Comparison of ENCODE assay signal across 20 cellular contexts in genomic region chr14:74960702-74961101, GRCh38. TPM values are rescaled to one million over a fixed set of nuclear protein-coding genes. Genes with fewer than 3 reads are reported as not detected.
DNase-seq lines count a peak whose midpoint lies in the region; ATAC-seq and TF ChIP-seq lines count a peak whose summit lies in the region.
"Had no signal": no experiment of that assay in that cellular context is flagged by ENCODE, and none has a peak within 500 bp of the region (broad histone marks: within the 10 kb centered on the region; RNA-seq: fewer than 3 reads in every experiment).

No MANE protein-coding gene starts in this region.

- H3K27ac Mint-ChIP-seq in neural crest cell (ENCODE audit: unreplicated experiment), result no peak overlapping the region
- H3K27ac Mint-ChIP-seq: B cell; CD8-positive, alpha-beta T cell had no signal

- H3K4me1 ChIP-seq in SJCRH30, result peaks cover 68% of the 10 kb centered on the region

- H3K9me3 ChIP-seq in SJCRH30 (replicated peaks), result no peaks in the 10 kb centered on the region
- H3K9me3 ChIP-seq: BLaER1, Caco-2 had no signal

- no peak overlapping the region for H3K4me3 ChIP-seq in SJCRH30
- H3K4me3 ChIP-seq: BLaER1 had no signal

- peaks cover 49% of the 10 kb centered on the region for H3K4me1 Mint-ChIP-seq in neural crest cell

- intact Hi-C loops in posterior vena cava (cut with DNase I), result no loop called here

- H3K27ac ChIP-seq in SJCRH30, result peak overlapping the region; percentile 85
- H3K27ac ChIP-seq: 22Rv1, BLaER1, C4-2B had no signal

- no peaks in the 10 kb centered on the region for H3K27me3 Mint-ChIP-seq in neural crest cell (ENCODE audit: low read depth)

- no peak for ATAC-seq in SK-N-SH treated with all-trans-retinoic acid at 6 μM for 48 hours
- ATAC-seq: CD8-positive, alpha-beta T cell had no signal

- TF ChIP-seq CTCF in neural crest cell (conservative IDR thresholded peaks at IDR 0.05), result no peak

- H3K9me3 Mint-ChIP-seq in neural crest cell, result no peaks in the 10 kb centered on the region
- H3K9me3 Mint-ChIP-seq: CD8-positive, alpha-beta T cell had no signal

- DNase-seq in M059J (ENCODE audit: low read depth), result peak; percentile 35
- no peak for DNase-seq in SJCRH30
- DNase-seq in neural crest cell (ENCODE audit: low read depth, low spot score), result no peak
- DNase-seq in posterior vena cava (ENCODE audit: low spot score), result peak; percentile 78
- no peak for DNase-seq in NOMO-1 treated with dmso at 0.1 percent for 144 hours (lab: John Stamatoyannopoulos, UW; ENCODE audit: unreplicated experiment)
- no peak for DNase-seq in retina
- DNase-seq: Caco-2; CD4-positive, CD25-positive, alpha-beta regulatory T cell; CD8-positive, alpha-beta T cell; DMS153; DND-41; GDM1; GOT3; H7; HCEC 1CT had no signal

- H3K27me3 ChIP-seq in SJCRH30, result no peaks in the 10 kb centered on the region

- no peaks in the 10 kb centered on the region for H3K36me3 ChIP-seq in SJCRH30
- H3K36me3 ChIP-seq: BLaER1 had no signal

- no peaks in the 10 kb centered on the region for H3K36me3 Mint-ChIP-seq in neural crest cell (ENCODE audit: low read depth)
- H3K36me3 Mint-ChIP-seq: CD4-positive, CD25-positive, alpha-beta regulatory T cell; CD8-positive, alpha-beta T cell had no signal

- H3K4me3 Mint-ChIP-seq in neural crest cell, result peak overlapping the region; percentile 55
- H3K4me3 Mint-ChIP-seq: B cell; CD4-positive, CD25-positive, alpha-beta regulatory T cell; CD8-positive, alpha-beta T cell had no signal

TF ChIP-seq in SK-N-SH treated with all-trans-retinoic acid at 6 μM for 48 hours, 23 proteins besides CTCF, POLR2A, EP300 and RAD21:
- no peak for TF ChIP-seq OSR1 (CRISPR knock-in tag; IDR thresholded peaks at IDR 0.05)

RNA-seq across cellular contexts. Expression of gene PGF, which starts 5.3 kb away (rescaled TPM):
- 9.3 and 11.7 TPM in 2 replicates for total RNA-seq in M059J (2014; rRNA removed; shearing (Covaris generic))
- total RNA-seq in SJCRH30 (2014; rRNA removed; shearing (Covaris generic)), result 115 and 120 TPM in 2 replicates
- 2.9 and 3.9 TPM in 2 replicates for total RNA-seq in neural crest cell
- 10 to 100 TPM in 1 of 2 donors, 1 to 10 TPM in 1; 7.7 to 11.2 TPM for total RNA-seq in posterior vena cava
- total RNA-seq: CD4-positive, CD25-positive, alpha-beta regulatory T cell had no signal

RNA-seq across cellular contexts. Expression of gene RPS6KL1, which starts 37.6 kb away (rescaled TPM):
- not detected in 2 replicates for total RNA-seq in M059J (2014; rRNA removed; shearing (Covaris generic))
- 1.8 TPM in 2 replicates for total RNA-seq in SJCRH30 (2014; rRNA removed; shearing (Covaris generic))
- total RNA-seq in neural crest cell (13.9 and 14.1 TPM in 2 replicates), posterior vena cava (10 to 100 TPM in 1 of 2 donors, 1 to 10 TPM in 1; 9.6 to 17.0 TPM)

RNA-seq across cellular contexts. Expression of gene EIF2B2, which starts 42.0 kb away (rescaled TPM):
- 66.1 and 67.4 TPM in 2 replicates for total RNA-seq in M059J (2014; rRNA removed; shearing (Covaris generic))
- 56.8 and 64.7 TPM in 2 replicates for total RNA-seq in SJCRH30 (2014; rRNA removed; shearing (Covaris generic))
- total RNA-seq in neural crest cell, result 50.5 TPM in 2 replicates
- 10 to 100 TPM; 22.3 to 29.5 TPM for total RNA-seq in posterior vena cava

Comparison
In these comparisons a context has a peak if more than half of its experiments do, and no peak if none do; other contexts are left out.
1. DNase-seq: peak in M059J (single experiment) and posterior vena cava (single experiment); none in SJCRH30 (0 of 2), neural crest cell (single experiment), NOMO-1 treated with dmso at 0.1 percent for 144 hours (single experiment) and retina (single experiment).